ENCODE assay signal across 21 cellular contexts in the genomic region with DNA sequence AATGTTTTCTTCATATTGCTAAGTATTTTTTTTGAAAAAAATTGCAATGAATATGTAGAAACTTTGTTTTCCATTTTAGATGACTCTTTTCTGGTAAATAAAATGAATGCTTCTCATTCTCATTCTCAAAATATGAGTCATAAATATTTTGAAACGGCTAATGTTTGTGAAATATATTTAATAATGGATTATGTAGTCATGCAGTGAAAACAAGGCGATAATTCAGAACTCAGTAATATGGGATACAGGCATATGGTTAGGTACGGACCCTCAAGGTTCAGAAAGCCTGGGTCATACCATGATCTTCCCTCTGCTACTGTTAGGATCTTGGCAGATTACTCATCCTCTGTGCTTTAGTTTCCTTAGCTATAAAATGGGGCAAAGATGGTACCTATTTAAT. TPM values are rescaled to one million over a fixed set of nuclear protein-coding genes. Genes with fewer than 3 reads are reported as not detected.
"Had no signal": no experiment of that assay in that cellular context is flagged by ENCODE, and none has a peak within 500 bp of the region (broad histone marks: within the 10 kb centered on the region; RNA-seq: fewer than 3 reads in every experiment).

No MANE protein-coding gene starts in this region.

- DNase-seq: activated CD4-positive, alpha-beta T cell treated with anti-CD3 and anti-CD28 coated beads for 1 hour; activated CD4-positive, alpha-beta T cell treated with anti-CD3 and anti-CD28 coated beads, Interleukin-2, amount 50 U/mL, for 4 hours; activated naive CD4-positive, alpha-beta T cell treated with Interleukin-2 at 50 U/mL for 16 hours; colonic mucosa; gastrocnemius medialis; heart right ventricle; left colon; naive B cell; ovary; right lobe of liver; spleen; T-helper 1 cell had no signal

- H3K36me3 ChIP-seq: cardiac muscle cell, colonic mucosa, gastrocnemius medialis, neural progenitor cell, ovary had no signal

- H3K27ac ChIP-seq: cardiac muscle cell, colonic mucosa, gastrocnemius medialis, heart right ventricle, neural progenitor cell, ovary, right lobe of liver, spleen, VCaP had no signal

- ATAC-seq: activated T-helper 17 cell treated with anti-CD3 and anti-CD28 coated beads, Interleukin-2, amount 50 U/mL, for 72 hours; esophagus mucosa; gastrocnemius medialis; heart right ventricle; left colon; right lobe of liver had no signal

- H3K9me3 ChIP-seq: colonic mucosa, gastrocnemius medialis, ovary, right lobe of liver, spleen had no signal

- H3K4me1 ChIP-seq: colonic mucosa, gastrocnemius medialis, neural progenitor cell, right lobe of liver, spleen had no signal

- H3K9ac ChIP-seq: neural progenitor cell had no signal

- H3K27me3 ChIP-seq: cardiac muscle cell, colonic mucosa, gastrocnemius medialis, heart right ventricle, neural progenitor cell, ovary, right lobe of liver, spleen had no signal

- H3K4me3 ChIP-seq: cardiac muscle cell, colonic mucosa, gastrocnemius medialis, heart right ventricle, lung, neural progenitor cell, ovary, right lobe of liver, spleen had no signal

- H3K4me2 ChIP-seq: neural progenitor cell had no signal

RNA-seq across cellular contexts. Expression of gene SLC39A12, which starts 46.2 kb away (rescaled TPM):
- total RNA-seq: activated T-helper 17 cell treated with anti-CD3 and anti-CD28 coated beads, Interleukin-2, amount 50 U/mL, for 72 hours; astrocyte; gastrocnemius medialis; lung; mononuclear cell; ovary; pulmonary artery endothelial cell had no signal
